Comparison of ENCODE assay signal across 12 cellular contexts in the genomic region with DNA sequence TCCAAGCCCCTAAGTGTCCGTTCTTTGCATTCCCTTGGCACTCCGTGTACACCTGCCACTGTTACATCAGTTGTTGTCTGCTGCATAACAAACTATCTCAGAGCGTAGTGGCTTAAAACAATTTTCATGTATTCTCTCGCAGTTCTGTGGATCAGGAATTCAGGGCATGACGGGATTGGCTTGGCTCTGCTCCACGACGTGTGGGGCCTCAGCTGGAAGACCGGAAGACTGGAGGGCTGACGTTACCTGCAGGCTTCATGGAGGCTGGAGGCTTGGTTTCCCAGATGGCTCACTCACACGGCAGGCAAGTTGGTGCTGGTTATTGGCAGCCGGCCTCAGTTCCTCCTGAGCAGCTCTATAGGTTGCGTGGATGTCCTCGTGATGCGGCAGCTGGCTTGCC. TPM values are rescaled to one million over a fixed set of nuclear protein-coding genes. Genes with fewer than 3 reads are reported as not detected.
DNase-seq lines count a peak whose midpoint lies in the region; ATAC-seq lines count a peak whose summit lies in the region.
"Had no signal": no experiment of that assay in that cellular context is flagged by ENCODE, and none has a peak within 500 bp of the region (broad histone marks: within the 10 kb centered on the region; RNA-seq: fewer than 3 reads in every experiment).

No MANE protein-coding gene starts in this region.

- no peaks in the 10 kb centered on the region for H3K27me3 Mint-ChIP-seq in stimulated activated naive CD8-positive, alpha-beta T cell treated with anti-CD3 and anti-CD28 coated beads, Interleukin-15, amount 100 ng/mL, for 72 hours

- no peaks in the 10 kb centered on the region for H3K9me3 Mint-ChIP-seq in stimulated activated naive CD8-positive, alpha-beta T cell treated with anti-CD3 and anti-CD28 coated beads, Interleukin-15, amount 100 ng/mL, for 72 hours

- peaks cover 5% of the 10 kb centered on the region for H3K4me1 Mint-ChIP-seq in stimulated activated naive CD8-positive, alpha-beta T cell treated with anti-CD3 and anti-CD28 coated beads, Interleukin-15, amount 100 ng/mL, for 72 hours

- DNase-seq in A172 (ENCODE audit: low spot score) (peak; percentile 51), LHCN-M2 (ENCODE audit: low read depth) (peak; percentile 59), iPS-NIHi11 (ENCODE audit: low spot score) (peak; percentile 14), activated gamma-delta T cell treated with Interleukin-2 at 50 U/mL for 16 hours (no peak)
- DNase-seq in activated T-cell treated with anti-CD3 and anti-CD28 coated beads, Interleukin-2, amount 50 U/mL, for 48 hours, result no peak
- no peak for DNase-seq in stimulated activated naive CD8-positive, alpha-beta T cell treated with anti-CD3 and anti-CD28 coated beads, Interleukin-15, amount 100 ng/mL, for 72 hours
- DNase-seq: BE2C had no signal

- no peak overlapping the region for H3K4me3 Mint-ChIP-seq in stimulated activated naive CD8-positive, alpha-beta T cell treated with anti-CD3 and anti-CD28 coated beads, Interleukin-15, amount 100 ng/mL, for 72 hours

- H3K27ac Mint-ChIP-seq in stimulated activated naive CD8-positive, alpha-beta T cell treated with anti-CD3 and anti-CD28 coated beads, Interleukin-15, amount 100 ng/mL, for 72 hours, result no peak overlapping the region

- H3K27ac ChIP-seq in angular gyrus (ENCODE audit: low read depth, low read length), result peak overlapping the region; percentile 40

- ATAC-seq in GM19328 (IDR thresholded peaks at IDR 0.05; ENCODE audit: unreplicated experiment), result no peak
- no peak for ATAC-seq in stimulated activated naive CD8-positive, alpha-beta T cell treated with anti-CD3 and anti-CD28 coated beads, Interleukin-15, amount 100 ng/mL, for 72 hours
- ATAC-seq: GM12878, SK-N-SH treated with all-trans-retinoic acid at 6 μM for 48 hours had no signal

RNA-seq across cellular contexts. Expression of a gene that starts 25.5 kb away (rescaled TPM):
- 0.07 TPM in 1 of 2 replicates, not detected in the other for total RNA-seq in A172 (2014; rRNA removed; shearing (Covaris generic))
- 0.13 and 0.23 TPM in 2 replicates for total RNA-seq in LHCN-M2 (2014; rRNA removed)
- polyA plus RNA-seq in LHCN-M2 (2012), result 0.74 TPM

RNA-seq across cellular contexts. Expression of a gene that starts 29.8 kb away (rescaled TPM):
- total RNA-seq in A172 (2014; rRNA removed; shearing (Covaris generic)), result 6.8 and 8.8 TPM in 2 replicates
- 23.0 and 28.0 TPM in 2 replicates for total RNA-seq in LHCN-M2 (2014; rRNA removed)
- polyA plus RNA-seq in LHCN-M2 (2012), result 16.1 TPM

RNA-seq across cellular contexts. Expression of a gene that starts 30.2 kb away (rescaled TPM):
- 26.6 and 32.6 TPM in 2 replicates for total RNA-seq in A172 (2014; rRNA removed; shearing (Covaris generic))
- 41.3 and 51.7 TPM in 2 replicates for total RNA-seq in LHCN-M2 (2014; rRNA removed)
- 35.3 TPM for polyA plus RNA-seq in LHCN-M2 (2012)

RNA-seq across cellular contexts. Expression of a gene that starts 45.2 kb away (rescaled TPM):
- total RNA-seq in A172 (2014; rRNA removed; shearing (Covaris generic)), result 0.60 and 8.3 TPM in 2 replicates
- not detected in 2 replicates for total RNA-seq in LHCN-M2 (2014; rRNA removed)
- polyA plus RNA-seq in LHCN-M2 (2012), result 0.35 TPM
- polyA plus RNA-seq: neural cell had no signal

Comparison
In these comparisons a context has a peak if more than half of its experiments do, and no peak if none do; other contexts are left out.
1. DNase-seq: peak in A172 (single experiment), LHCN-M2 (single experiment) and iPS-NIHi11 (single experiment); none in activated gamma-delta T cell treated with Interleukin-2 at 50 U/mL for 16 hours (single experiment), activated T-cell treated with anti-CD3 and anti-CD28 coated beads, Interleukin-2, amount 50 U/mL, for 48 hours (0 of 2) and stimulated activated naive CD8-positive, alpha-beta T cell treated with anti-CD3 and anti-CD28 coated beads, Interleukin-15, amount 100 ng/mL, for 72 hours (0 of 2).